ENCODE assay signal across 1 cellular context in genomic region chr1:25023190-25023578, GRCh38.
TF ChIP-seq lines count a peak whose summit lies in the region.

No MANE protein-coding gene starts in this region.

TF ChIP-seq in K562, 482 proteins besides CTCF, POLR2A, EP300 and RAD21 (continued from another document):
- TF ChIP-seq ZFP36 (IDR thresholded peaks at IDR 0.05; ENCODE audit: low read depth, low read length, partially characterized antibody) (peak; percentile 73), KDM1A (IDR thresholded peaks at IDR 0.05) (peak in 1 of 2 experiments; percentile 50; a peak in 1 of 4 replicates), ZSCAN32 (CRISPR knock-in tag; IDR thresholded peaks at IDR 0.05) (no peak), BCOR (IDR thresholded peaks at IDR 0.05) (peak; percentile 61)
